2 cellular contexts compared by ENCODE assay signal in genomic region chr2:226660124-226660523, GRCh38.
TF ChIP-seq lines count a peak whose summit lies in the region.

No MANE protein-coding gene starts in this region.

TF ChIP-seq in IMR-90, 13 proteins besides CTCF, POLR2A, EP300 and RAD21:
- TF ChIP-seq MAFK (IDR thresholded peaks at IDR 0.05; ENCODE audit: low read depth, low read length) (peak; percentile 58; the same call in 1 of the 2 replicates), RFX5 (IDR thresholded peaks at IDR 0.05; ENCODE audit: low read depth, low read length) (no peak)
TF ChIP-seq in IMR-90: peak in this region for 1.

TF ChIP-seq in K562, 482 proteins besides CTCF, POLR2A, EP300 and RAD21:
- no peak for TF ChIP-seq BRF2 (IDR thresholded peaks at IDR 0.05; ENCODE audit: borderline replicate concordance, insufficient read depth, insufficient read length)
- TF ChIP-seq CAMTA2 (CRISPR knock-in tag; conservative IDR thresholded peaks at IDR 0.05): no peak
- peak; percentile 49; the same call in 1 of the 2 replicates for TF ChIP-seq ZNF316 (IDR thresholded peaks at IDR 0.05)
- no peak for TF ChIP-seq NFIX (CRISPR knock-in tag; IDR thresholded peaks at IDR 0.05; ENCODE audit: low read depth)
- no peak for TF ChIP-seq NR3C1 (CRISPR knock-in tag; IDR thresholded peaks at IDR 0.05)
